In genomic region chr15:39598958-39599845, GRCh38 we compare ENCODE assay signal across 20 cellular contexts. TPM values are rescaled to one million over a fixed set of nuclear protein-coding genes. Genes with fewer than 3 reads are reported as not detected.
DNase-seq lines count a peak whose midpoint lies in the region; ATAC-seq, FAIRE-seq and TF ChIP-seq lines count a peak whose summit lies in the region.
"Had no signal": no experiment of that assay in that cellular context is flagged by ENCODE, and none has a peak within 500 bp of the region (broad histone marks: within the 10 kb centered on the region; RNA-seq: fewer than 3 reads in every experiment).

No MANE protein-coding gene starts in this region.

- no peaks in the 10 kb centered on the region for H3K9me3 ChIP-seq in smooth muscle cell (replicated peaks; ENCODE audit: low read depth)
- H3K9me3 ChIP-seq: prostate gland, testis had no signal

- 88% methylated on average over 12 of the region's 12 CpGs for WGBS in smooth muscle cell (ENCODE audit: low lambda C conversion rate)

- no peak overlapping the region for H3K4me3 ChIP-seq in GM23338
- H3K4me3 ChIP-seq in bronchial epithelial cell (ENCODE audit: low read depth, low read length), result no peak overlapping the region
- no peak overlapping the region for H3K4me3 ChIP-seq in smooth muscle cell
- H3K4me3 ChIP-seq: prostate gland, testis had no signal

- H3K9ac ChIP-seq in smooth muscle cell (ENCODE audit: low read depth), result no peak overlapping the region

- DNase-seq in GM23338 (ENCODE audit: low spot score) (no peak), bronchial epithelial cell (ENCODE audit: low read depth) (peak; percentile 52), glomerular endothelial cell (ENCODE audit: extremely low read depth, low read depth, low spot score) (peak; percentile 72), smooth muscle cell (lab: John Stamatoyannopoulos, UW; ENCODE audit: unreplicated experiment) (no peak), cortex of kidney (lab: John Stamatoyannopoulos, UW) (no peak)
- DNase-seq in stimulated activated CD4-positive, alpha-beta T cell treated with anti-CD3 and anti-CD28 coated beads, Interleukin-2, amount 100 ng/mL, for 24 hours, result no peak
- DNase-seq: activated CD8-positive, alpha-beta T cell treated with anti-CD3 and anti-CD28 coated beads, Interleukin-2, amount 10 ng/mL, durations not matched to agents 7 days and 5 days; activated effector memory CD4-positive, alpha-beta T cell treated with anti-CD3 and anti-CD28 coated beads, Interleukin-2, amount 50 U/mL, for 16 hours; CD4-positive, alpha-beta memory T cell; effector CD8-positive, alpha-beta T cell; head of caudate nucleus; NCI-H1048; NCI-H2171; SHP77; testis had no signal

- H3K4me2 ChIP-seq in GM23338, result no peak overlapping the region
- no peak overlapping the region for H3K4me2 ChIP-seq in smooth muscle cell

- H4K20me1 ChIP-seq in GM23338 (replicated peaks; ENCODE audit: insufficient read depth) (no peaks in the 10 kb centered on the region), smooth muscle cell (ENCODE audit: low read depth) (peaks cover 27% of the 10 kb centered on the region)

- peaks cover 25% of the 10 kb centered on the region for H3K36me3 ChIP-seq in GM23338 (ENCODE audit: insufficient read depth)
- H3K36me3 ChIP-seq in bronchial epithelial cell (ENCODE audit: control insufficient read depth, insufficient read depth, low read length), result peaks cover 6% of the 10 kb centered on the region
- H3K36me3 ChIP-seq in smooth muscle cell (ENCODE audit: low read depth), result peaks cover 18% of the 10 kb centered on the region
- H3K36me3 ChIP-seq: prostate gland had no signal

- no peaks in the 10 kb centered on the region for H3K9me2 ChIP-seq in GM23338 (ENCODE audit: insufficient read depth)

- no peaks in the 10 kb centered on the region for H3K27me3 ChIP-seq in GM23338 (ENCODE audit: insufficient read depth)
- no peaks in the 10 kb centered on the region for H3K27me3 ChIP-seq in bronchial epithelial cell (ENCODE audit: control insufficient read depth, insufficient read depth, low read length)
- no peaks in the 10 kb centered on the region for H3K27me3 ChIP-seq in smooth muscle cell (ENCODE audit: low read depth)
- H3K27me3 ChIP-seq: testis had no signal

- peaks cover 21% of the 10 kb centered on the region for H3K36me3 Mint-ChIP-seq in GM23338 (ENCODE audit: low read depth)

- H3K4me1 Mint-ChIP-seq in GM23338, result peaks cover 11% of the 10 kb centered on the region; the same call in 2 of the 3 replicates

- no peak for FAIRE-seq in bronchial epithelial cell (lab: Jason Lieb, UNC)
- FAIRE-seq: GM18507, keratinocyte, TTC549 had no signal

- H3K9me3 Mint-ChIP-seq in GM23338, result no peaks in the 10 kb centered on the region
- H3K9me3 Mint-ChIP-seq: CD4-positive, alpha-beta memory T cell had no signal

- H3K4me1 ChIP-seq in GM23338 (ENCODE audit: insufficient read depth) (no peaks in the 10 kb centered on the region), smooth muscle cell (ENCODE audit: low read depth) (peaks cover 4% of the 10 kb centered on the region)
- H3K4me1 ChIP-seq: prostate gland, testis had no signal

- H3K27me3 Mint-ChIP-seq in GM23338 (ENCODE audit: insufficient read depth, low read depth, poor library complexity), result no peaks in the 10 kb centered on the region
- H3K27me3 Mint-ChIP-seq: CD4-positive, alpha-beta memory T cell had no signal

- H3K27ac ChIP-seq in GM23338 (ENCODE audit: low read depth), result no peak overlapping the region
- H3K27ac ChIP-seq in smooth muscle cell (ENCODE audit: low read depth), result peak overlapping the region; percentile 27
- H3K27ac ChIP-seq: prostate gland, testis had no signal

- H2AFZ ChIP-seq in GM23338, result no peak overlapping the region
- no peak overlapping the region for H2AFZ ChIP-seq in smooth muscle cell (ENCODE audit: low read depth)

- H3K27ac Mint-ChIP-seq in GM23338, result no peak overlapping the region
- H3K27ac Mint-ChIP-seq: activated CD8-positive, alpha-beta T cell treated with anti-CD3 and anti-CD28 coated beads, Interleukin-2, amount 10 ng/mL, durations not matched to agents 7 days and 5 days; CD4-positive, alpha-beta memory T cell had no signal

- H3K79me2 ChIP-seq in GM23338 (replicated peaks; ENCODE audit: insufficient read depth) (no peaks in the 10 kb centered on the region), smooth muscle cell (ENCODE audit: low read depth) (no peaks in the 10 kb centered on the region)

- H3F3A ChIP-seq in GM23338 (replicated peaks; ENCODE audit: low read depth) (no peaks in the 10 kb centered on the region), smooth muscle cell (ENCODE audit: low read depth) (peaks cover 36% of the 10 kb centered on the region)

- H3K4me3 Mint-ChIP-seq in GM23338, result no peak overlapping the region
- H3K4me3 Mint-ChIP-seq: activated CD8-positive, alpha-beta T cell treated with anti-CD3 and anti-CD28 coated beads, Interleukin-2, amount 10 ng/mL, durations not matched to agents 7 days and 5 days had no signal

- ATAC-seq in GM23338 (peak; percentile 9; the same call in 1 of the 3 replicates), GM21447 (IDR thresholded peaks at IDR 0.05; ENCODE audit: unreplicated experiment) (no peak)
- ATAC-seq: activated CD8-positive, alpha-beta T cell treated with anti-CD3 and anti-CD28 coated beads, Interleukin-2, amount 10 ng/mL, durations not matched to agents 7 days and 5 days had no signal

- TF ChIP-seq CTCF in GM23338 (conservative IDR thresholded peaks at IDR 0.05; ENCODE audit: low read depth in 2 of 2), result no peak
- TF ChIP-seq CTCF in bronchial epithelial cell (IDR thresholded peaks at IDR 0.05; ENCODE audit: insufficient read depth, low read length, severe bottlenecking), result no peak
- TF ChIP-seq CTCF in smooth muscle cell (IDR thresholded peaks at IDR 0.05; ENCODE audit: borderline replicate concordance, insufficient read depth, poor library complexity, severe bottlenecking), result no peak

TF ChIP-seq in GM23338, 12 proteins besides CTCF, POLR2A, EP300 and RAD21 (continues in another document):
- TF ChIP-seq POLR2AphosphoS5 (IDR thresholded peaks at IDR 0.05; ENCODE audit: low read depth) (no peak), ZNF114 (CRISPR knock-in tag; IDR thresholded peaks at IDR 0.05) (no peak), ZNF462 (CRISPR knock-in tag; IDR thresholded peaks at IDR 0.05) (no peak)

RNA-seq across cellular contexts. Expression of gene THBS1, which starts 18.3 kb away (rescaled TPM):
- total RNA-seq in GM23338 (2014; rRNA removed; shearing (Covaris generic)), result 81.3 and 81.9 TPM in 2 replicates
- polyA plus RNA-seq in GM23338 (2016; fragmentation: Nextera tagmentation; extraction: Ambion mirVana), result 14.2 and 21.7 TPM in 2 replicates
- 37.8 and 162 TPM in 2 replicates for total RNA-seq in bronchial epithelial cell
- 2,289 and 4,309 TPM in 2 replicates for total RNA-seq in glomerular endothelial cell
- 648 and 662 TPM in 2 replicates for total RNA-seq in smooth muscle cell
- 203 and 264 TPM in 2 replicates for polyA plus RNA-seq in smooth muscle cell

Comparison
In these comparisons a context has a peak if more than half of its experiments do, and no peak if none do; other contexts are left out.
1. DNase-seq: peak in bronchial epithelial cell (single experiment) and glomerular endothelial cell (single experiment); none in GM23338 (single experiment), smooth muscle cell (single experiment), stimulated activated CD4-positive, alpha-beta T cell treated with anti-CD3 and anti-CD28 coated beads, Interleukin-2, amount 100 ng/mL, for 24 hours (0 of 2) and cortex of kidney (single experiment).